In the genomic region with DNA sequence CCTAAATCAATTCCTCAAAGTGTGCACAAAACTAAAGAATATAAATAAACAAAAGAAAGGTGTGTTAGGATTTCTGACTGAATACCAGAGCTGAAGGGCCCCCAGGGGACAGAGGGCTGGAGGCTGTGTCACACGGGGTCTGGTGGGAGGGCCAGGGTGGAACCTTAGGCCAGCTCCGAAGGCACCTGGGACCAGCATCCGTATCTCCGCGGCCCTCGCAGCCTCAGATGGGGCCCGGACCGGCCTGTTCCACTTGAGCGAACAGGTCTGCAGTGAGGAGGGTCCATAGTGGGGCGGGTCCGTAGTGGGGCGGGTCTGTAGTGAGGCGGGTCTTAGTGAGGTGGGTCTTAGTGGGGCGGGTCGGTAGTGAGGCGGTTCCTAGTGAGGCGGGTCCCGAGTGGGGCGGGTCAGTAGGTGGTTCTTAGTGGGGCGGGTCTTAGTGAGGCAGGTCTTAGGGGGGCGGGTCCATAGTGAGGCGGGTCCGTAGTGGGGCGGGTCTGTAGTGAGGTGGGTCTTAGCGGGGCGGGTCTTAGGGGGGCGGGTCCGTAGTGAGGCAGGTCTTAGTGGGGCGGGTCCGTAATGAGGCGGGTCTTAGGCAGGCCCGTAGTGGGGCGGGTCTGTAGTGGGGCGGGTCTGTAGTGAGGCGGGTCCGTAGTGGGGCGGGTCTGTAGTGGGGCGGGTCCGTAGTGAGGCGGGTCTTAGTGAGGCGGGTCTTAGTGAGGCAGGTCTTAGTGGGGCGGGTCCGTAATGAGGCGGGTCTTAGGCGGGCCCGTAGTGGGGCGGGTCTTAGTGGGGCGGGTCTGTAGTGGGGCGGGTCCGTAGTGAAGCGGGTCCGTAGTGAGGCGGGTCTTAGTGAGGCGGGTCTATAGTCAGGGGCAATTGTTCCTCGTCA, we compare ENCODE assay signal across 8 cellular contexts. TPM values are rescaled to one million over a fixed set of nuclear protein-coding genes. Genes with fewer than 3 reads are reported as not detected.
DNase-seq lines count a peak whose midpoint lies in the region; ATAC-seq, FAIRE-seq and TF ChIP-seq lines count a peak whose summit lies in the region.

No MANE protein-coding gene starts in this region.

- H3K4me1 ChIP-seq in RWPE2 (ENCODE audit: insufficient read depth, poor library complexity, severe bottlenecking) (no peaks in the 10 kb centered on the region), ascending aorta (peaks cover 0 to 6% of the 10 kb centered on the region in 2 donors)

- H3K36me3 ChIP-seq in RWPE2 (ENCODE audit: low read depth), result no peaks in the 10 kb centered on the region
- no peaks in the 10 kb centered on the region for H3K36me3 ChIP-seq in ascending aorta

- peak; percentile 89 for FAIRE-seq in GM19239 (lab: Jason Lieb, UNC)

- H3K27me3 ChIP-seq in RWPE2 (ENCODE audit: insufficient read depth, poor library complexity, severe bottlenecking) (no peaks in the 10 kb centered on the region), ascending aorta (no peaks in the 10 kb centered on the region)

- DNase-seq in GM19239 (ENCODE audit: insufficient read length, low spot score) (no peak), RWPE2 (ENCODE audit: low spot score) (no peak), foreskin fibroblast (peak; percentile 39 to 56), sciatic nerve (ENCODE audit: low spot score) (peak; percentile 81), ascending aorta (ENCODE audit: low spot score in 2 of 2) (no peak), DMS114 treated with DMSO at 0.1 percent for 48 hours (lab: John Stamatoyannopoulos, UW; ENCODE audit: unreplicated experiment) (no peak)

- H3K27ac ChIP-seq in RWPE2 (ENCODE audit: poor library complexity, severe bottlenecking) (no peak overlapping the region), ascending aorta (peak overlapping the region in 1 of 2 donors; percentile 13)

- ATAC-seq in RWPE2 (ENCODE audit: low read depth) (peak; percentile 8; the same call in 1 of the 3 replicates), sciatic nerve (peak; percentile 53), HG02970 (IDR thresholded peaks at IDR 0.05; ENCODE audit: low FRiP score, unreplicated experiment) (no peak), GM21381 (IDR thresholded peaks at IDR 0.05; ENCODE audit: unreplicated experiment) (no peak)

- intact Hi-C loops in sciatic nerve (cut with DNase I) (no loop called here), ascending aorta (cut with DNase I) (loop anchor here (1.0 kb wide), 1 partner anchor 31 kb away; no protein-coding TSS in a partner anchor)

- H3K4me3 ChIP-seq in RWPE2 (ENCODE audit: severe bottlenecking) (no peak overlapping the region), foreskin fibroblast (ENCODE audit: low read depth in 1 of 2, low read length in 2 of 2) (no peak overlapping the region), ascending aorta (peak overlapping the region in 1 of 2 donors; percentile 26)

- TF ChIP-seq CTCF in RWPE2 (IDR thresholded peaks at IDR 0.05; ENCODE audit: poor library complexity, severe bottlenecking) (no peak), foreskin fibroblast (IDR thresholded peaks at IDR 0.05; ENCODE audit: low read depth, low read length) (no peak), ascending aorta (IDR thresholded peaks at IDR 0.05) (no peak)

- H3K9me3 ChIP-seq in RWPE2 (ENCODE audit: severe bottlenecking) (no peaks in the 10 kb centered on the region), ascending aorta (no peaks in the 10 kb centered on the region)

RNA-seq across cellular contexts. Expression of gene GPR146, which starts 15.1 kb away (rescaled TPM):
- 50.5 TPM for total RNA-seq in sciatic nerve
- total RNA-seq in ascending aorta, result 224 TPM

RNA-seq across cellular contexts. Expression of gene GPER1, which starts 28.5 kb away (rescaled TPM):
- total RNA-seq in sciatic nerve (11.1 TPM), ascending aorta (11.3 TPM)

Comparison
In these comparisons a context has a peak if more than half of its experiments do, and no peak if none do; other contexts are left out.
1. DNase-seq: peak in foreskin fibroblast (2 of 2) and sciatic nerve (single experiment); none in GM19239 (single experiment), RWPE2 (single experiment), ascending aorta (0 of 2) and DMS114 treated with DMSO at 0.1 percent for 48 hours (single experiment).
2. ATAC-seq: peak in RWPE2 (single experiment) and sciatic nerve (single experiment); none in HG02970 (single experiment) and GM21381 (single experiment).